18 cellular contexts compared by ENCODE assay signal in genomic region chr7:93690021-93690420, GRCh38.
DNase-seq lines count a peak whose midpoint lies in the region; ATAC-seq, FAIRE-seq and TF ChIP-seq lines count a peak whose summit lies in the region.
"Had no signal": no experiment of that assay in that cellular context is flagged by ENCODE, and none has a peak within 500 bp of the region (broad histone marks: within the 10 kb centered on the region; RNA-seq: fewer than 3 reads in every experiment).

No MANE protein-coding gene starts in this region.

- no peaks in the 10 kb centered on the region for H4K20me1 ChIP-seq in GM12878 (ENCODE audit: control insufficient read depth, insufficient read depth)

- H3K4me3 ChIP-seq in GM12878 = no peak overlapping the region
- no peak overlapping the region for H3K4me3 ChIP-seq in prostate gland

- H3K36me3 ChIP-seq in GM12878 (ENCODE audit: control insufficient read depth in 2 of 2, insufficient read depth in 2 of 2, low read length in 1 of 2) (no peaks in the 10 kb centered on the region), prostate gland (no peaks in the 10 kb centered on the region)

- BruUV-seq in GM12878 (replicated peaks; lab: Mats Ljungman, UMichigan) = no TSS peak

- CTCF ChIA-PET in GM12878 (lab: Yijun Ruan, JAX) = no interaction called here

- peak; percentile 69 for FAIRE-seq in GM12878 (lab: Jason Lieb, UNC)
- FAIRE-seq: GM12891 had no signal

- H3K9me3 ChIP-seq in GM12878 (replicated peaks; ENCODE audit: control insufficient read depth, insufficient read depth, low read length) = no peaks in the 10 kb centered on the region
- no peaks in the 10 kb centered on the region for H3K9me3 ChIP-seq in prostate gland

- SMC1A ChIA-PET in GM12878 (lab: Charles Lee; ENCODE audit: uncharacterized antibody, unreplicated experiment) = no interaction called here

- TF ChIP-seq CTCF in GM12878 (IDR thresholded peaks at IDR 0.05 in 2 of 3, conservative IDR thresholded peaks at IDR 0.05 in 1 of 3; ENCODE audit: control insufficient read depth in 2 of 3, extremely low read depth in 1 of 3, insufficient read depth in 1 of 3, low read depth in 3 of 3, low read length in 3 of 3) (no peak), prostate gland (IDR thresholded peaks at IDR 0.05) (no peak)

- TF ChIP-seq POLR2A in GM12878 (IDR thresholded peaks at IDR 0.05; ENCODE audit: low read depth, low read length) (no peak), prostate gland (IDR thresholded peaks at IDR 0.05) (no peak)

- no peaks in the 10 kb centered on the region for H3K79me2 ChIP-seq in GM12878 (ENCODE audit: control insufficient read depth, insufficient read depth, low read length)

- intact Hi-C loops in GM12878 (cut with micrococcal nuclease; ENCODE audit: unreplicated experiment) = no loop called here
- intact Hi-C loops in prostate gland (cut with DNase I) = no loop called here

- H3K4me2 ChIP-seq in GM12878 (ENCODE audit: control insufficient read depth, insufficient read depth) = no peak overlapping the region

- H2AFZ ChIP-seq in GM12878 (ENCODE audit: control insufficient read depth, low read depth, low read length) = no peak overlapping the region

- H3K4me1 ChIP-seq in GM12878 (ENCODE audit: control insufficient read depth, insufficient read depth, low read length) (no peaks in the 10 kb centered on the region), prostate gland (replicated peaks) (no peaks in the 10 kb centered on the region)

- no peak for TF ChIP-seq RAD21 in GM12878 (IDR thresholded peaks at IDR 0.05; ENCODE audit: insufficient read depth, low read depth, low read length)

- no peak for TF ChIP-seq EP300 in GM12878 (IDR thresholded peaks at IDR 0.05; ENCODE audit: borderline replicate concordance in 1 of 2, control insufficient read depth in 1 of 2, low read depth in 2 of 2, low read length in 2 of 2)

- RAD21 ChIA-PET in GM12878 (lab: Charles Lee; ENCODE audit: unreplicated experiment) = no interaction called here

- no peaks in the 10 kb centered on the region; a peak in 1 of 4 replicates for H3K27me3 ChIP-seq in GM12878 (replicated peaks in 1 of 2; ENCODE audit: control insufficient read depth in 2 of 2, insufficient read depth in 2 of 2, low read length in 1 of 2)
- H3K27me3 ChIP-seq in prostate gland (replicated peaks; ENCODE audit: insufficient read depth) = no peaks in the 10 kb centered on the region

- DNase-seq in GM12878 (ENCODE audit: low read depth, low spot score) (no peak), T1000 (lab: John Stamatoyannopoulos, UW) (no peak), prostate gland (ENCODE audit: low spot score) (no peak), NCI-H1694 treated with DMSO at 0.1 percent for 48 hours (lab: John Stamatoyannopoulos, UW) (no peak)
- DNase-seq in activated naive CD4-positive, alpha-beta T cell treated with Interleukin-2 at 50 U/mL for 16 hours = no peak
- DNase-seq: AML-193, DMS53, IMR-90, NCI-H1417 treated with DMSO at 0.1 percent for 48 hours, NCI-H2081 treated with DMSO at 0.1 percent for 48 hours, NCI-H345, NCI-H774, SHP77 treated with DMSO at 0.1 percent for 48 hours had no signal

- ATAC-seq in GM18868 (IDR thresholded peaks at IDR 0.05; ENCODE audit: unreplicated experiment) = peak; percentile 42
- peak; percentile 58 for ATAC-seq in GM21619 (IDR thresholded peaks at IDR 0.05; ENCODE audit: unreplicated experiment)
- peak; percentile 68 for ATAC-seq in HG03520 (IDR thresholded peaks at IDR 0.05; ENCODE audit: unreplicated experiment)
- ATAC-seq in GM12878 = no peak
- ATAC-seq: HCT116 had no signal

- WGBS in GM12878 (ENCODE audit: insufficient coverage, insufficient replicate concordance, low lambda C conversion rate, missing lambda C conversion rate) = 30% methylated on average over 2 of the region's 2 CpGs
- 46% methylated on average over 2 of the region's 2 CpGs for WGBS in prostate gland

- POLR2A ChIA-PET in GM12878 (lab: Charles Lee) = no interaction called here

- no peak overlapping the region for H3K9ac ChIP-seq in GM12878 (ENCODE audit: control insufficient read depth, insufficient read depth, low read length)

- H3K27ac ChIP-seq in GM12878 (ENCODE audit: control insufficient read depth, insufficient read depth) (no peak overlapping the region), prostate gland (no peak overlapping the region)

- in situ Hi-C loops in GM12878 (cut with MboI) = no loop called here

TF ChIP-seq in GM12878, 131 proteins besides CTCF, POLR2A, EP300 and RAD21 (continues in another document):
- no peak for TF ChIP-seq PML (IDR thresholded peaks at IDR 0.05; ENCODE audit: low read length)
- no peak for TF ChIP-seq EZH2 (IDR thresholded peaks at IDR 0.05; ENCODE audit: borderline replicate concordance, control insufficient read depth, low read depth, low read length)
- TF ChIP-seq REST (IDR thresholded peaks at IDR 0.05; ENCODE audit: low read depth, low read length) = no peak
- TF ChIP-seq CHD4 (IDR thresholded peaks at IDR 0.05) = no peak
- no peak for TF ChIP-seq SMC3 (IDR thresholded peaks at IDR 0.05; ENCODE audit: borderline replicate concordance, low read length)
- no peak for TF ChIP-seq SKIL (IDR thresholded peaks at IDR 0.05; ENCODE audit: low read depth, poor library complexity, severe bottlenecking)
- TF ChIP-seq TARDBP (IDR thresholded peaks at IDR 0.05; ENCODE audit: borderline replicate concordance) = no peak
- TF ChIP-seq MAX (IDR thresholded peaks at IDR 0.05; ENCODE audit: low read depth, low read length) = no peak
